Comparison of ENCODE assay signal across 28 cellular contexts in the genomic region with DNA sequence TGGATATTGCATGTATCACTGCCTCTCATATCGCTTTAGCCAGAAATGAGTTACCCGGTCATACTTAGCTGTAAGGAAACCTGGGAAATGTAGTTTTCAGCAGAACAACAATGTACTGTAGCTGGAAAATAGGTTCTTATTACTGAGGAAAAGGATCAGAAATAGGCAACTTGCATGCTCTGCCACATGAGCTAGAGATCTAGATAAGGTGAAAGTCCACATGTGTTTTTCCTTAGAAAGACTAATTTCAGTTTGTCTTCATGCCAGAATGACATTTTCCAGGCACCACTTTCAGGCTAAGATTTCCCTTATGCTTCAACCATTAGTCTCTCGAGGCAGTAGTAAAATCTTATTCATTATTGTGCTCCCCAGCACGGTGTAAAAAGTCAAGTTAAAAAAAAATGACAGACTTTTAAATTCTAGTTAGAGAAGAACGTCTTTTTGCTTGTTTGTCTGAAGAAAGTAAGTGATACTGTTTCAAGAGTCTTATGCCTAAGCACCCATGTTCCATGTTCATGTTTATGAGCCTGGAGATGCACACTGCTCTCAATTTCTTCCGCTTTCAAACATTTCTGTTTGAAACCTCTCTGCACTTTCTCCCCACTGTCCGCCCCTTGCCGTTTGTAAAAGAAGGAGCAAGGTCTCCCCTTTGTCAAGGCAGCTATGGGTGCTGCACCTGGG.
"Had no signal": no experiment of that assay in that cellular context is flagged by ENCODE, and none has a peak within 500 bp of the region (broad histone marks: within the 10 kb centered on the region; RNA-seq: fewer than 3 reads in every experiment).

No MANE protein-coding gene starts in this region.

- H3K4me1 Mint-ChIP-seq: neural crest cell had no signal

- H3K4me3 ChIP-seq: breast epithelium, psoas muscle, sigmoid colon, stomach, thyroid gland, upper lobe of right lung had no signal

- H2AFZ ChIP-seq: parathyroid adenoma had no signal

- H3K27me3 Mint-ChIP-seq: activated naive CD4-positive, alpha-beta T cell treated with anti-CD3 and anti-CD28 coated beads, Interleukin-2, amount 10 ng/mL, durations not matched to agents 7 days and 5 days; activated naive CD8-positive, alpha-beta T cell treated with anti-CD3 and anti-CD28 coated beads, Interleukin-2, amount 50 U/mL, for 24 hours; naive thymus-derived CD4-positive, alpha-beta T cell; stimulated activated naive B cell treated with anti-CD40 and anti-IgM and Interleukin-4, amounts not matched to agents 10 μg/mL and 1 μg/mL and 100 μg/mL, for 72 hours had no signal

- ATAC-seq: activated naive CD8-positive, alpha-beta T cell treated with anti-CD3 and anti-CD28 coated beads, Interleukin-2, amount 50 U/mL, for 24 hours; esophagus mucosa; foreskin keratinocyte; left colon; naive thymus-derived CD4-positive, alpha-beta T cell; psoas muscle; stimulated activated naive B cell treated with anti-CD40 and anti-IgM and Interleukin-4, amounts not matched to agents 10 μg/mL and 1 μg/mL and 100 μg/mL, for 72 hours; upper lobe of right lung had no signal

- H3K79me2 ChIP-seq: parathyroid adenoma had no signal

- H3K27ac Mint-ChIP-seq: activated naive CD4-positive, alpha-beta T cell treated with anti-CD3 and anti-CD28 coated beads, Interleukin-2, amount 10 ng/mL, durations not matched to agents 7 days and 5 days; activated naive CD8-positive, alpha-beta T cell treated with anti-CD3 and anti-CD28 coated beads, Interleukin-2, amount 50 U/mL, for 24 hours; naive thymus-derived CD4-positive, alpha-beta T cell; stimulated activated naive B cell treated with anti-CD40 and anti-IgM and Interleukin-4, amounts not matched to agents 10 μg/mL and 1 μg/mL and 100 μg/mL, for 72 hours had no signal

- H3K27me3 ChIP-seq: breast epithelium, thyroid gland had no signal

- FAIRE-seq: kidney, small intestine had no signal

- H3K27ac ChIP-seq: breast epithelium, foreskin keratinocyte, parathyroid adenoma, psoas muscle, sigmoid colon, stomach, thyroid gland, upper lobe of right lung, VCaP had no signal

- H3K4me3 Mint-ChIP-seq: activated naive CD4-positive, alpha-beta T cell treated with anti-CD3 and anti-CD28 coated beads, Interleukin-2, amount 10 ng/mL, durations not matched to agents 7 days and 5 days; activated naive CD8-positive, alpha-beta T cell treated with anti-CD3 and anti-CD28 coated beads, Interleukin-2, amount 50 U/mL, for 24 hours; immature natural killer cell; naive thymus-derived CD4-positive, alpha-beta T cell; neural crest cell; stimulated activated naive B cell treated with anti-CD40 and anti-IgM and Interleukin-4, amounts not matched to agents 10 μg/mL and 1 μg/mL and 100 μg/mL, for 72 hours had no signal

- H3K4me1 ChIP-seq: breast epithelium, foreskin keratinocyte, parathyroid adenoma, psoas muscle, sigmoid colon, stomach, upper lobe of right lung had no signal

- H3K9me3 ChIP-seq: breast epithelium, psoas muscle, sigmoid colon, stomach, thyroid gland, upper lobe of right lung had no signal

- H3K36me3 ChIP-seq: breast epithelium, sigmoid colon, stomach, thyroid gland, upper lobe of right lung had no signal

- DNase-seq: activated CD4-positive, alpha-beta T cell treated with anti-CD3 and anti-CD28 coated beads for 4 hours; activated CD4-positive, alpha-beta T cell treated with anti-CD3 and anti-CD28 coated beads, Interleukin-2, amount 50 U/mL, for 4 hours; activated gamma-delta T cell; activated naive CD4-positive, alpha-beta T cell treated with anti-CD3 and anti-CD28 coated beads, Interleukin-2, amount 10 ng/mL, durations not matched to agents 7 days and 5 days; activated naive CD8-positive, alpha-beta T cell treated with anti-CD3 and anti-CD28 coated beads, Interleukin-2, amount 50 U/mL, for 24 hours; central memory CD4-positive, alpha-beta T cell; foreskin keratinocyte; hippocampal formation; immature natural killer cell; kidney; left colon; midbrain; naive thymus-derived CD4-positive, alpha-beta T cell; occipital lobe; psoas muscle; sigmoid colon; small intestine; stimulated activated CD4-positive, alpha-beta T cell treated with anti-CD3 and anti-CD28 coated beads, Interleukin-4, amount 100 ng/mL, for 4 hours; stimulated activated naive B cell treated with anti-CD40 and anti-IgM and Interleukin-4, amounts not matched to agents 10 μg/mL and 1 μg/mL and 100 μg/mL, for 72 hours; stomach; T-helper 1 cell; thyroid gland; upper lobe of right lung had no signal
